8 cellular contexts compared by ENCODE assay signal in the genomic region with DNA sequence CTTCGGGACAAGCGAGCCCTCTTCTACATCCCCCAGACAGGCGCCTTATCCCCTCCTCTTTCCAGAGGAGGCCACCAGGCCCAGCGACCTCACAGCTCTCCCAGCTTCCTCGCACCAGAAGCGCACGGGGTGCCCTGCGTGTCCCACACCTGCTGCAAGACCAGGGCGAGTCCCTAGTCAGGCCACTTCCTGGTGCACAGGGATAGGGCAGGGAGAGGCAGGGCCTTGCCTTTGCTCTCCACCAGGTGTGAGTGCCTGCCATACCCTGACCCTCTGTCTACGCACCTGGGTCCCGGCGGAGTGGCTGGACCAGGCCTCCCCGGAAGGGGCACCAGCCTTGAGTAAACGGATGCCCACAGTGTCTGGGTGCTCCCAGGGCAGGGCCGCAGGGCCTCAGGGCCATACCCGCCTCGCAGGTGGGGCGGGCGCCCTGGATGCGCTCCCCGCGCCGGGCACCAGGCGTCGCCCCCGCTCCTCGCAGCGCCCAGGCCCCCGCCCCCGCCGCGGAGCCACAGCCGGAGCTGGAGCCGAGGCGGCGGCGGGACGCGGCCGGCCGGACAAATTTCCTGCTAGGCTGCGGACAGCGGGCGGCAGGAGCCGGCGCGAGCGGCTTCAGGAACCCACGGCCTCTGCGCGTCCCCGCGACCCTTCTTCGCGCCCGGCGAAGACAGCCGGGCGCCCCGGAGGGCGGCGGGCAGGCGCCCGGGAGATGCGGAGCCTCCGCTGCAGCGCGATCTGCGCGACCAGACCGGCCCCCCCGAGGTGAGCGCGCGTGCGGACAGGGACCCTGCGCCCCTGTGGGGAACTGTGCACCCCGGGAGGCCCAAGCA. TPM values are rescaled to one million over a fixed set of nuclear protein-coding genes. Genes with fewer than 3 reads are reported as not detected.
A peak's percentile ranks its signal among the peaks of the same experiment; 100 is the strongest.
DNase-seq lines count a peak whose midpoint lies in the region; ATAC-seq and TF ChIP-seq lines count a peak whose summit lies in the region.

A gene with protein sequence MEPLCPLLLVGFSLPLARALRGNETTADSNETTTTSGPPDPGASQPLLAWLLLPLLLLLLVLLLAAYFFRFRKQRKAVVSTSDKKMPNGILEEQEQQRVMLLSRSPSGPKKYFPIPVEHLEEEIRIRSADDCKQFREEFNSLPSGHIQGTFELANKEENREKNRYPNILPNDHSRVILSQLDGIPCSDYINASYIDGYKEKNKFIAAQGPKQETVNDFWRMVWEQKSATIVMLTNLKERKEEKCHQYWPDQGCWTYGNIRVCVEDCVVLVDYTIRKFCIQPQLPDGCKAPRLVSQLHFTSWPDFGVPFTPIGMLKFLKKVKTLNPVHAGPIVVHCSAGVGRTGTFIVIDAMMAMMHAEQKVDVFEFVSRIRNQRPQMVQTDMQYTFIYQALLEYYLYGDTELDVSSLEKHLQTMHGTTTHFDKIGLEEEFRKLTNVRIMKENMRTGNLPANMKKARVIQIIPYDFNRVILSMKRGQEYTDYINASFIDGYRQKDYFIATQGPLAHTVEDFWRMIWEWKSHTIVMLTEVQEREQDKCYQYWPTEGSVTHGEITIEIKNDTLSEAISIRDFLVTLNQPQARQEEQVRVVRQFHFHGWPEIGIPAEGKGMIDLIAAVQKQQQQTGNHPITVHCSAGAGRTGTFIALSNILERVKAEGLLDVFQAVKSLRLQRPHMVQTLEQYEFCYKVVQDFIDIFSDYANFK (plus strand): TSS at position 556 of the 830 bp plus-strand sequence. CDS start 133,779 bp downstream, outside the sequence.

- no peak for TF ChIP-seq EP300 in transverse colon (IDR thresholded peaks at IDR 0.05; ENCODE audit: low read depth)

- no peak within 1 kb of the TSS for H3K27ac Mint-ChIP-seq in activated naive CD4-positive, alpha-beta T cell treated with anti-CD3 and anti-CD28 coated beads, Interleukin-2, amount 50 U/mL, for 72 hours

- peak; percentile 68 for TF ChIP-seq POLR2A in transverse colon (IDR thresholded peaks at IDR 0.05)

- ATAC-seq in GM18861 (IDR thresholded peaks at IDR 0.05; ENCODE audit: unreplicated experiment): peak; percentile 83
- ATAC-seq in HG03135 (IDR thresholded peaks at IDR 0.05; ENCODE audit: unreplicated experiment): peak; percentile 89
- peak; percentile 87 for ATAC-seq in RWPE2 (ENCODE audit: low read depth)
- ATAC-seq in activated naive CD4-positive, alpha-beta T cell treated with anti-CD3 and anti-CD28 coated beads, Interleukin-2, amount 50 U/mL, for 72 hours: peak; percentile 97 to 98

- H3K27ac ChIP-seq in RWPE2 (ENCODE audit: poor library complexity, severe bottlenecking) (peak within 1 kb of the TSS; percentile 41), transverse colon (peak within 1 kb of the TSS; percentile 85 to 95 (median 92))

- H3K27me3 ChIP-seq in RWPE2 (ENCODE audit: insufficient read depth, poor library complexity, severe bottlenecking): no peaks in the 10 kb centered on the region
- H3K27me3 ChIP-seq in transverse colon: no peaks in the 10 kb centered on the region

- DNase-seq in AG08395 (ENCODE audit: low spot score) (peak; percentile 87), RWPE2 (ENCODE audit: low spot score) (no peak), cardiac septum (ENCODE audit: low spot score) (peak; percentile 91), posterior cingulate gyrus (peak in 9 of 10 donors; percentile 40 to 96 (median 66)), transverse colon (peak; percentile 83)
- DNase-seq in activated naive CD4-positive, alpha-beta T cell treated with anti-CD3 and anti-CD28 coated beads, Interleukin-2, amount 50 U/mL, for 72 hours (ENCODE audit: low spot score in 2 of 2): peak; percentile 80 to 89

- no peaks in the 10 kb centered on the region for H3K36me3 Mint-ChIP-seq in activated naive CD4-positive, alpha-beta T cell treated with anti-CD3 and anti-CD28 coated beads, Interleukin-2, amount 50 U/mL, for 72 hours

- TF ChIP-seq CTCF in RWPE2 (IDR thresholded peaks at IDR 0.05; ENCODE audit: poor library complexity, severe bottlenecking) (peak; percentile 97), transverse colon (IDR thresholded peaks at IDR 0.05) (peak; percentile 62 to 97 (median 84))

- in situ Hi-C loops in transverse colon (cut with MboI; ENCODE audit: low pct_ligation_motif_present in 1 of 4, low pct_unique_long_range_greater_than_20kb in 1 of 4, low sequenced_read_pairs in 3 of 4): loop anchor here in 3 of 4 donors (10.0 to 25.0 kb wide), 3 partner anchors 106 to 168 kb away; no protein-coding TSS in a partner anchor

- 28% methylated on average over 17 of the region's 78 CpGs; no CpG with 5 or more reads in 1 of the 2 donors for WGBS in transverse colon (ENCODE audit: low coverage in 1 of 2), 2 donors

- H3K9me3 ChIP-seq in RWPE2 (ENCODE audit: severe bottlenecking) (no peaks in the 10 kb centered on the region), transverse colon (no peaks in the 10 kb centered on the region)

- peaks cover 11% of the 10 kb centered on the region for H3K4me1 ChIP-seq in RWPE2 (ENCODE audit: insufficient read depth, poor library complexity, severe bottlenecking)
- peaks cover 0 to 42% (median 29%) of the 10 kb centered on the region in 4 donors for H3K4me1 ChIP-seq in transverse colon

- no peaks in the 10 kb centered on the region for H3K36me3 ChIP-seq in RWPE2 (ENCODE audit: low read depth)
- H3K36me3 ChIP-seq in transverse colon: no peaks in the 10 kb centered on the region

- no peaks in the 10 kb centered on the region for H3K9me3 Mint-ChIP-seq in activated naive CD4-positive, alpha-beta T cell treated with anti-CD3 and anti-CD28 coated beads, Interleukin-2, amount 50 U/mL, for 72 hours

- H3K4me3 ChIP-seq in RWPE2 (ENCODE audit: severe bottlenecking) (peak within 1 kb of the TSS; percentile 70), transverse colon (peak within 1 kb of the TSS; percentile 44 to 85 (median 80))

- intact Hi-C loops in cardiac septum (cut with DNase I): loop anchor here (1.0 kb wide), 2 partner anchors 105 to 163 kb away; no protein-coding TSS in a partner anchor
- intact Hi-C loops in posterior cingulate gyrus (cut with DNase I): loop anchor here (1.0 kb wide), 3 partner anchors 68 to 163 kb away; no protein-coding TSS in a partner anchor
- intact Hi-C loops in transverse colon (cut with DNase I; ENCODE audit: low total_unique reads): loop anchor here (2.0 kb wide), 1 partner anchor 104 kb away; no protein-coding TSS in a partner anchor

RNA-seq across cellular contexts. Expression of the gene that starts here (rescaled TPM):
- 10 to 100 TPM; 28.4 to 55.5 TPM for total RNA-seq in activated naive CD4-positive, alpha-beta T cell treated with anti-CD3 and anti-CD28 coated beads, Interleukin-2, amount 50 U/mL, for 72 hours
- total RNA-seq in cardiac septum: 51.1 TPM
- total RNA-seq in transverse colon: 10 to 100 TPM; 25.7 to 43.6 (median 26.7) TPM
